ENCODE assay signal across 1 cellular context in genomic region chr11:19770277-19770676, GRCh38.
TF ChIP-seq lines count a peak whose summit lies in the region.

No MANE protein-coding gene starts in this region.

TF ChIP-seq in H1, 55 proteins besides CTCF, POLR2A, EP300 and RAD21:
- TF ChIP-seq SIX5 (IDR thresholded peaks at IDR 0.05; ENCODE audit: low read depth, low read length): no peak
- peak; percentile 62; the same call in 1 of the 2 replicates for TF ChIP-seq CEBPB (IDR thresholded peaks at IDR 0.05; ENCODE audit: low read depth, low read length)
TF ChIP-seq in H1: peak in this region for 1.
